ENCODE assay signal across 24 cellular contexts in genomic region chr15:79154491-79155182, GRCh38.
DNase-seq lines count a peak whose midpoint lies in the region; ATAC-seq and TF ChIP-seq lines count a peak whose summit lies in the region.
"Had no signal": no experiment of that assay in that cellular context is flagged by ENCODE, and none has a peak within 500 bp of the region (broad histone marks: within the 10 kb centered on the region; RNA-seq: fewer than 3 reads in every experiment).

No MANE protein-coding gene starts in this region.

- no peak overlapping the region for H3K4me3 ChIP-seq in GM23248
- H3K4me3 ChIP-seq: esophagus squamous epithelium, left ventricle myocardium inferior, mucosa of descending colon, psoas muscle, spleen, transverse colon had no signal

- H4K20me1 ChIP-seq in GM23248 (ENCODE audit: insufficient read depth), result no peaks in the 10 kb centered on the region

- H3K36me3 ChIP-seq in GM23248 (ENCODE audit: low read depth), result no peaks in the 10 kb centered on the region
- H3K36me3 ChIP-seq: esophagus squamous epithelium, left ventricle myocardium inferior, spleen, transverse colon had no signal

- 11 to 15% methylated on average over 10 of the region's 10 CpGs for WGBS in GM23248 (ENCODE audit: low coverage in 1 of 2, low lambda C conversion rate in 2 of 2, missing lambda C conversion rate in 2 of 2), 2 experiments

- no peak overlapping the region for H3K27ac ChIP-seq in GM23248
- H3K27ac ChIP-seq in VCaP, result peak overlapping the region; percentile 64
- H3K27ac ChIP-seq: esophagus squamous epithelium, left ventricle myocardium inferior, psoas muscle, spleen, transverse colon had no signal

- H3K4me1 ChIP-seq in GM23248 (ENCODE audit: insufficient read depth), result no peaks in the 10 kb centered on the region
- H3K4me1 ChIP-seq: esophagus squamous epithelium, psoas muscle, spleen, transverse colon had no signal

- ATAC-seq in GM21717 (IDR thresholded peaks at IDR 0.05; ENCODE audit: unreplicated experiment) (no peak), HG03442 (IDR thresholded peaks at IDR 0.05; ENCODE audit: unreplicated experiment) (no peak)
- ATAC-seq: effector memory CD8-positive, alpha-beta T cell; mucosa of descending colon; psoas muscle had no signal

- peak; percentile 31 for DNase-seq in Ammon's horn (ENCODE audit: low spot score)
- DNase-seq in GM23248, result peak; percentile 30
- DNase-seq in left kidney (ENCODE audit: low read depth, low spot score), result peak; percentile 67
- DNase-seq in ACHN, result no peak
- DNase-seq: activated CD4-positive, alpha-beta T cell treated with anti-CD3 and anti-CD28 coated beads for 48 hours; activated naive CD8-positive, alpha-beta T cell treated with anti-CD3 and anti-CD28 coated beads for 36 hours; CD8-positive, alpha-beta memory T cell; effector memory CD8-positive, alpha-beta T cell; esophagus squamous epithelium; HFFc6; left ventricle myocardium inferior; mucosa of descending colon; NCI-H1694 treated with DMSO at 0.1 percent for 48 hours; NCI-H510A treated with DMSO at 0.1 percent for 48 hours; OCI-M1; psoas muscle; SHP77; spleen; stimulated activated CD4-positive, alpha-beta T cell treated with anti-CD3 and anti-CD28 coated beads, Interleukin-4, amount 100 ng/mL, for 24 hours; T-helper 1 cell; transverse colon had no signal

- peaks cover 10% of the 10 kb centered on the region; the same call in 1 of the 2 replicates for H3K27me3 ChIP-seq in GM23248 (replicated peaks; ENCODE audit: insufficient read depth)
- H3K27me3 ChIP-seq: transverse colon had no signal

- no peaks in the 10 kb centered on the region for H3K79me2 ChIP-seq in GM23248 (ENCODE audit: insufficient read depth)

- no peak overlapping the region for H2AFZ ChIP-seq in GM23248

- no peak for TF ChIP-seq CTCF in VCaP (conservative IDR thresholded peaks at IDR 0.05)

- H3K9me3 ChIP-seq in GM23248 (ENCODE audit: low read depth), result no peaks in the 10 kb centered on the region
- H3K9me3 ChIP-seq: psoas muscle, transverse colon had no signal

- in situ Hi-C loops in GM23248 (cut with MboI), result no loop called here
- in situ Hi-C loops in ACHN (cut with HindIII; ENCODE audit: low pct_ligation_motif_present, low pct_unique_long_range_greater_than_20kb, low sequenced_read_pairs), result no loop called here

- H3F3A ChIP-seq in GM23248 (ENCODE audit: insufficient read depth), result no peaks in the 10 kb centered on the region

- no peak overlapping the region for H3K4me2 ChIP-seq in GM23248 (ENCODE audit: unreplicated experiment)

- no peak overlapping the region for H3K9ac ChIP-seq in GM23248

- no peaks in the 10 kb centered on the region for H3K9me2 ChIP-seq in GM23248 (ENCODE audit: insufficient read depth)
